In the genomic region with DNA sequence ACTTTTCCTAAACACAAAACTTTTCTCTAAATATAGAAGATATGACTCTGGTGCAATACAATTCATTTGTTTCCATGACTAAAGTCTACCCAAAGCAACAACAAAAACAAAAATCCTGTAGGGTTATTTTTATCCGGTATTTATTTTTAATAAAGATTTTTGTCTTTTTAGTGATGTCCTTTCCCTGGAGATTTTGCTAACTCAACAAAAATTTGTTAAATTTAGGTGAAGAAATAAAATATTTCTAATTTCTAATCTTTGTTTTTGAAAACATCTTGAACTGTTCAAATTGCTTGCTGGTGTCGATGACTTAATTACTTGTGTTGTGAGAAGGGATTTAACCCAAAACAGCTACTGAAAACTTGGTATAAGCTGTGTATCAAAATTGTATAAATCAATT, we compare ENCODE assay signal across 36 cellular contexts.
DNase-seq lines count a peak whose midpoint lies in the region; ATAC-seq, FAIRE-seq and TF ChIP-seq lines count a peak whose summit lies in the region.
"Had no signal": no experiment of that assay in that cellular context is flagged by ENCODE, and none has a peak within 500 bp of the region (broad histone marks: within the 10 kb centered on the region; RNA-seq: fewer than 3 reads in every experiment).

No MANE protein-coding gene starts in this region.

- H3K9me1 ChIP-seq in IMR-90 (ENCODE audit: insufficient read depth, low read length) (no peaks in the 10 kb centered on the region; the same call in 1 of the 2 replicates), K562 (ENCODE audit: control insufficient read depth, insufficient read depth, low read length) (no peaks in the 10 kb centered on the region)

- no peak overlapping the region for H2BK15ac ChIP-seq in IMR-90 (ENCODE audit: low read depth, low read length)

- H3K9ac ChIP-seq in HepG2 (ENCODE audit: insufficient read depth, low read depth, low read length) (no peak overlapping the region), IMR-90 (ENCODE audit: low read depth, low read length) (no peak overlapping the region), K562 (ENCODE audit: insufficient read depth in 1 of 2, low read depth in 2 of 2, low read length in 2 of 2) (no peak overlapping the region)
- H3K9ac ChIP-seq: BLaER1; BLaER1 treated with 17β-estradiol and CSF1 and Interleukin-3, amounts not matched to agents 10 nM and 100 nM had no signal

- POLR2A ChIA-PET in HepG2 (lab: Yijun Ruan, JAX), result no interaction called here
- POLR2A ChIA-PET in A549 (lab: Yijun Ruan, JAX), result no interaction called here
- POLR2A ChIA-PET in IMR-90 (lab: Charles Lee; ENCODE audit: unreplicated experiment), result no interaction called here
- POLR2A ChIA-PET in K562 (lab: Yijun Ruan, JAX), result no interaction called here

- no peak overlapping the region for H2BK120ac ChIP-seq in IMR-90 (ENCODE audit: low read depth, low read length)

- in situ Hi-C loops in HepG2 (cut with HindIII; ENCODE audit: extremely low pct_ligation_motif_present, low pct_unique_long_range_greater_than_20kb) (no loop called here), IMR-90 (cut with MboI; ENCODE audit: low sequenced_read_pairs) (no loop called here), K562 (cut with MboI) (no loop called here)

- H3K79me1 ChIP-seq in IMR-90 (ENCODE audit: low read depth in 1 of 2, low read length in 2 of 2), result no peaks in the 10 kb centered on the region

- CTCF ChIA-PET in HepG2 (lab: Yijun Ruan, JAX; ENCODE audit: low intra/inter-chr PET ratio, low total read pairs) (no interaction called here), A549 (lab: Yijun Ruan, JAX) (no interaction called here), IMR-90 (lab: Yijun Ruan, JAX) (no interaction called here), K562 (lab: Yijun Ruan, JAX; ENCODE audit: low intra/inter-chr PET ratio) (no interaction called here)

- H3K27ac Mint-ChIP-seq in mesothelial cell of epicardium, result no peak overlapping the region
- H3K27ac Mint-ChIP-seq: B cell; CD14-positive monocyte; CD4-positive, alpha-beta memory T cell; CD4-positive, alpha-beta T cell; CD4-positive, CD25-positive, alpha-beta regulatory T cell; CD8-positive, alpha-beta T cell had no signal

- no peak for ATAC-seq in HepG2
- no peak for ATAC-seq in right lobe of liver
- no peak for ATAC-seq in A549
- no peak for ATAC-seq in IMR-90 (ENCODE audit: low read depth)
- ATAC-seq in K562, result no peak
- ATAC-seq: CD8-positive, alpha-beta T cell had no signal

- no peak overlapping the region for H3K56ac ChIP-seq in IMR-90 (ENCODE audit: extremely low read depth, insufficient read depth, low read length)

- H4K91ac ChIP-seq in IMR-90 (ENCODE audit: insufficient read depth, low read depth, low read length), result no peak overlapping the region

- DNase-seq in HepG2 (ENCODE audit: low spot score), result no peak
- DNase-seq in right lobe of liver, result no peak
- no peak for DNase-seq in A549 (ENCODE audit: low read depth in 1 of 2, low spot score in 1 of 2)
- DNase-seq in IMR-90, result no peak
- no peak for DNase-seq in K562 (ENCODE audit: extremely low read depth in 1 of 4, low spot score in 3 of 4)
- no peak for DNase-seq in NCI-H748 (lab: John Stamatoyannopoulos, UW; ENCODE audit: unreplicated experiment)
- DNase-seq in mesothelial cell of epicardium (ENCODE audit: low spot score in 2 of 2, unreplicated experiment in 2 of 2), result no peak
- DNase-seq in cerebellar nuclear complex (lab: John Stamatoyannopoulos, UW), result no peak
- DNase-seq: 8988T; ACHN; AML-193; BE2C; C1 segment of cervical spinal cord; Caco-2; Calu3; CD4-positive, alpha-beta memory T cell; CD4-positive, alpha-beta T cell; CD4-positive, CD25-positive, alpha-beta regulatory T cell; CD8-positive, alpha-beta memory T cell; CD8-positive, alpha-beta T cell; COR-L47; DMS 273 treated with DMSO at 0.1 percent for 48 hours; DMS153; DMS53; DMS79; DMS79 treated with DMSO at 0.1 percent for 48 hours; DND-41; EL had no signal

- H2AFZ ChIP-seq in HepG2 (ENCODE audit: low read length) (no peak overlapping the region), IMR-90 (replicated peaks; ENCODE audit: low read length, poor library complexity) (no peak overlapping the region), K562 (ENCODE audit: low read depth, low read length) (no peak overlapping the region)

- TF ChIP-seq EP300 in HepG2 (IDR thresholded peaks at IDR 0.05; ENCODE audit: low read depth in 2 of 2, low read length in 2 of 2) (no peak), HepG2 (CRISPR knock-in tag; IDR thresholded peaks at IDR 0.05; ENCODE audit: borderline replicate concordance) (no peak), A549 (IDR thresholded peaks at IDR 0.05) (no peak), K562 (IDR thresholded peaks at IDR 0.05; ENCODE audit: low read length) (no peak)

- H4K20me1 ChIP-seq in HepG2 (ENCODE audit: insufficient read depth, low read length), result no peaks in the 10 kb centered on the region
- H4K20me1 ChIP-seq in IMR-90 (ENCODE audit: insufficient read depth, low read length), result no peaks in the 10 kb centered on the region
- H4K20me1 ChIP-seq in K562 (replicated peaks; ENCODE audit: control insufficient read depth, insufficient read depth, low read length), result no peaks in the 10 kb centered on the region
- H4K20me1 ChIP-seq: BLaER1; BLaER1 treated with 17β-estradiol and CSF1 and Interleukin-3, amounts not matched to agents 10 nM and 100 nM had no signal

- BruUV-seq in HepG2 (replicated peaks; lab: Mats Ljungman, UMichigan) (no TSS peak), IMR-90 (replicated peaks; lab: Mats Ljungman, UMichigan) (no TSS peak), K562 (replicated peaks; lab: Mats Ljungman, UMichigan) (no TSS peak)

- no peak overlapping the region for H3K4ac ChIP-seq in IMR-90 (ENCODE audit: low read depth, low read length)

- no peaks in the 10 kb centered on the region for H3K79me2 ChIP-seq in HepG2 (ENCODE audit: insufficient read depth, low read length)
- no peaks in the 10 kb centered on the region for H3K79me2 ChIP-seq in K562 (ENCODE audit: control insufficient read depth, insufficient read depth, low read length)

- H3K4me3 ChIP-seq in HepG2 (replicated peaks in 1 of 3; ENCODE audit: insufficient read depth in 1 of 3, low read depth in 2 of 3, low read length in 3 of 3), result no peak overlapping the region
- H3K4me3 ChIP-seq in right lobe of liver, result no peak overlapping the region
- H3K4me3 ChIP-seq in A549, result no peak overlapping the region
- H3K4me3 ChIP-seq in IMR-90 (ENCODE audit: insufficient read depth, low read depth, low read length), result no peak overlapping the region
- no peak overlapping the region for H3K4me3 ChIP-seq in K562
- H3K4me3 ChIP-seq: BLaER1; BLaER1 treated with 17β-estradiol and CSF1 and Interleukin-3, amounts not matched to agents 10 nM and 100 nM had no signal

- H3K4me1 ChIP-seq in HepG2 (ENCODE audit: insufficient read depth, low read length) (no peaks in the 10 kb centered on the region), right lobe of liver (peaks cover 0 to 2% (median 0%) of the 10 kb centered on the region in 4 donors), A549 (no peaks in the 10 kb centered on the region), IMR-90 (ENCODE audit: control insufficient read depth, insufficient read depth, low read length) (no peaks in the 10 kb centered on the region), K562 (replicated peaks in 1 of 2; ENCODE audit: control insufficient read depth in 2 of 2, insufficient read depth in 2 of 2, low read length in 2 of 2) (no peaks in the 10 kb centered on the region)
- H3K4me1 ChIP-seq: BE2C; BLaER1; BLaER1 treated with 17β-estradiol and CSF1 and Interleukin-3, amounts not matched to agents 10 nM and 100 nM; Caco-2 had no signal

- H3K23ac ChIP-seq in IMR-90 (ENCODE audit: low read depth, low read length), result no peak overlapping the region

- peaks cover 12% of the 10 kb centered on the region for H3K4me1 Mint-ChIP-seq in mesothelial cell of epicardium
- H3K4me1 Mint-ChIP-seq: B cell; CD14-positive monocyte; CD4-positive, alpha-beta memory T cell; CD8-positive, alpha-beta memory T cell had no signal

- TF ChIP-seq POLR2A in HepG2 (IDR thresholded peaks at IDR 0.05; ENCODE audit: insufficient read depth in 1 of 2, low read depth in 2 of 2, low read length in 2 of 2) (no peak), right lobe of liver (IDR thresholded peaks at IDR 0.05) (no peak), A549 (IDR thresholded peaks at IDR 0.05; ENCODE audit: low read length) (no peak), IMR-90 (IDR thresholded peaks at IDR 0.05; ENCODE audit: low read depth, low read length) (no peak), K562 (conservative IDR thresholded peaks at IDR 0.05) (no peak)

- no peaks in the 10 kb centered on the region for H3K27me3 Mint-ChIP-seq in mesothelial cell of epicardium (ENCODE audit: low read depth)
- H3K27me3 Mint-ChIP-seq: B cell; CD4-positive, alpha-beta memory T cell; CD4-positive, alpha-beta T cell; CD4-positive, CD25-positive, alpha-beta regulatory T cell; CD8-positive, alpha-beta memory T cell had no signal

- peaks cover 9% of the 10 kb centered on the region for H3K36me3 Mint-ChIP-seq in mesothelial cell of epicardium
- H3K36me3 Mint-ChIP-seq: CD14-positive monocyte; CD4-positive, alpha-beta memory T cell; CD4-positive, CD25-positive, alpha-beta regulatory T cell; CD8-positive, alpha-beta memory T cell; CD8-positive, alpha-beta T cell had no signal

- H3K9me3 ChIP-seq in HepG2 (ENCODE audit: low read length), result peaks cover 90% of the 10 kb centered on the region
- H3K9me3 ChIP-seq in right lobe of liver, result no peaks in the 10 kb centered on the region
- no peaks in the 10 kb centered on the region for H3K9me3 ChIP-seq in A549
- no peaks in the 10 kb centered on the region for H3K9me3 ChIP-seq in IMR-90 (ENCODE audit: control insufficient read depth, insufficient read depth, low read length)
- H3K9me3 ChIP-seq in K562 (replicated peaks; ENCODE audit: control insufficient read depth, insufficient read depth, low read depth, low read length), result no peaks in the 10 kb centered on the region; the same call in none of the 2 replicates
- H3K9me3 ChIP-seq: BE2C, BLaER1, Caco-2 had no signal

- no peaks in the 10 kb centered on the region for H3K27me3 ChIP-seq in HepG2 (ENCODE audit: control insufficient read depth in 1 of 2, insufficient read depth in 2 of 2, low read length in 2 of 2)
- no peaks in the 10 kb centered on the region for H3K27me3 ChIP-seq in right lobe of liver
- H3K27me3 ChIP-seq in IMR-90 (ENCODE audit: control insufficient read depth, insufficient read depth, low read length), result no peaks in the 10 kb centered on the region
- H3K27me3 ChIP-seq in K562 (ENCODE audit: control insufficient read depth in 2 of 2, insufficient read depth in 2 of 2, low read length in 2 of 2), result no peaks in the 10 kb centered on the region
- H3K27me3 ChIP-seq: BE2C; BLaER1; BLaER1 treated with 17β-estradiol and CSF1 and Interleukin-3, amounts not matched to agents 10 nM and 100 nM had no signal

- no peak overlapping the region for H2BK5ac ChIP-seq in IMR-90 (ENCODE audit: low read depth, low read length, poor library complexity, severe bottlenecking)

- no peak overlapping the region for H3K18ac ChIP-seq in IMR-90 (ENCODE audit: low read depth, low read length)

- FAIRE-seq in HepG2 (lab: Jason Lieb, UNC) (no peak), A549 (lab: Jason Lieb, UNC) (no peak), K562 (lab: Jason Lieb, UNC) (no peak)
- FAIRE-seq: A204.1, D721Med had no signal

- no peak overlapping the region for H3K27ac ChIP-seq in HepG2 (ENCODE audit: extremely low read length, insufficient read depth, low read length)
- no peak overlapping the region for H3K27ac ChIP-seq in right lobe of liver
- no peak overlapping the region for H3K27ac ChIP-seq in A549
- H3K27ac ChIP-seq in IMR-90 (ENCODE audit: insufficient read depth, low read length), result no peak overlapping the region
- no peak overlapping the region for H3K27ac ChIP-seq in K562 (ENCODE audit: extremely low read depth, low read depth, low read length)
- H3K27ac ChIP-seq: 22Rv1; BLaER1; BLaER1 treated with 17β-estradiol and CSF1 and Interleukin-3, amounts not matched to agents 10 nM and 100 nM; C4-2B had no signal

- H3K4me2 ChIP-seq in HepG2 (ENCODE audit: low read depth, low read length) (no peak overlapping the region), A549 (no peak overlapping the region), IMR-90 (ENCODE audit: low read depth, low read length) (no peak overlapping the region), K562 (ENCODE audit: insufficient read depth, low read length) (no peak overlapping the region)
- H3K4me2 ChIP-seq: BLaER1; BLaER1 treated with 17β-estradiol and CSF1 and Interleukin-3, amounts not matched to agents 10 nM and 100 nM had no signal

- dilution Hi-C loops in IMR-90 (cut with HindIII; ENCODE audit: low sequenced_read_pairs, unreplicated experiment), result no loop called here

- H3K9me3 Mint-ChIP-seq in mesothelial cell of epicardium, result peaks cover 23% of the 10 kb centered on the region
- H3K9me3 Mint-ChIP-seq: CD4-positive, alpha-beta T cell had no signal

- H3K36me3 ChIP-seq in HepG2 (replicated peaks in 1 of 2; ENCODE audit: control insufficient read depth in 1 of 2, insufficient read depth in 2 of 2, low read length in 2 of 2) (no peaks in the 10 kb centered on the region), right lobe of liver (no peaks in the 10 kb centered on the region), IMR-90 (ENCODE audit: control insufficient read depth, insufficient read depth, low read length) (no peaks in the 10 kb centered on the region), K562 (ENCODE audit: control insufficient read depth, insufficient read depth, low read length) (no peaks in the 10 kb centered on the region)
- H3K36me3 ChIP-seq: BE2C; BLaER1; BLaER1 treated with 17β-estradiol and CSF1 and Interleukin-3, amounts not matched to agents 10 nM and 100 nM had no signal

- H4K5ac ChIP-seq in IMR-90 (ENCODE audit: low read depth, low read length), result no peak overlapping the region

- H4K8ac ChIP-seq in IMR-90 (ENCODE audit: low read depth in 2 of 2, low read length in 2 of 2), result no peak overlapping the region

- TF ChIP-seq CTCF in HepG2 (CRISPR knock-in tag; IDR thresholded peaks at IDR 0.05), result no peak
- no peak for TF ChIP-seq CTCF in right lobe of liver (IDR thresholded peaks at IDR 0.05)
- no peak for TF ChIP-seq CTCF in A549 (IDR thresholded peaks at IDR 0.05)
- no peak for TF ChIP-seq CTCF in IMR-90 (conservative IDR thresholded peaks at IDR 0.05; ENCODE audit: low read depth, low read length)
- TF ChIP-seq CTCF in K562 (IDR thresholded peaks at IDR 0.05 in 2 of 3, conservative IDR thresholded peaks at IDR 0.05 in 1 of 3; ENCODE audit: insufficient read depth in 2 of 3, low read depth in 1 of 3, low read length in 3 of 3), result no peak
- no peak for TF ChIP-seq CTCF in mesothelial cell of epicardium (IDR thresholded peaks at IDR 0.05; ENCODE audit: unreplicated experiment)

- intact Hi-C loops in HepG2 (cut with micrococcal nuclease; ENCODE audit: unreplicated experiment) (loop anchor here (10.0 kb wide), 1 partner anchor 1804 kb away; no protein-coding TSS in a partner anchor), right lobe of liver (cut with DNase I) (no loop called here), IMR-90 (cut with micrococcal nuclease) (no loop called here), K562 (cut with micrococcal nuclease) (no loop called here)

- no peak overlapping the region for H3K14ac ChIP-seq in IMR-90 (replicated peaks; ENCODE audit: low read depth, low read length)

- H2BK20ac ChIP-seq in IMR-90 (ENCODE audit: low read depth, low read length), result no peak overlapping the region

- no peak overlapping the region for H3K4me3 Mint-ChIP-seq in mesothelial cell of epicardium
- H3K4me3 Mint-ChIP-seq: B cell; CD14-positive monocyte; CD4-positive, alpha-beta memory T cell; CD4-positive, alpha-beta T cell; CD8-positive, alpha-beta T cell had no signal

- 53% methylated on average over 2 of the region's 2 CpGs for WGBS in HepG2 (ENCODE audit: low lambda C conversion rate)
- 92% methylated on average over 2 of the region's 2 CpGs for WGBS in right lobe of liver (ENCODE audit: insufficient coverage, low coverage, low lambda C conversion rate, missing lambda C conversion rate)
- WGBS in A549 (ENCODE audit: missing lambda C conversion rate), result 54% methylated on average over 2 of the region's 2 CpGs
- no CpG with 5 or more reads among the region's 2 CpGs for WGBS in IMR-90 (ENCODE audit: extremely low coverage in 2 of 2, insufficient read length in 1 of 2), 2 experiments
- 7% methylated on average over 2 of the region's 2 CpGs for WGBS in K562 (ENCODE audit: insufficient coverage, low coverage, missing lambda C conversion rate)

- no peak for TF ChIP-seq RAD21 in HepG2 (CRISPR knock-in tag; IDR thresholded peaks at IDR 0.05)
- TF ChIP-seq RAD21 in A549 (conservative IDR thresholded peaks at IDR 0.05 in 1 of 2, IDR thresholded peaks at IDR 0.05 in 1 of 2), result no peak
- TF ChIP-seq RAD21 in IMR-90 (IDR thresholded peaks at IDR 0.05; ENCODE audit: low read length), result no peak
- no peak for TF ChIP-seq RAD21 in K562 (CRISPR knock-in tag; conservative IDR thresholded peaks at IDR 0.05 in 1 of 2, IDR thresholded peaks at IDR 0.05 in 1 of 2)

- H2AK5ac ChIP-seq in IMR-90 (ENCODE audit: low read depth, low read length), result no peak overlapping the region

- no peak overlapping the region for H2AK9ac ChIP-seq in IMR-90 (replicated peaks; ENCODE audit: low read depth, low read length, poor library complexity)
